ENCODE assay signal across 1 cellular context in the genomic region with DNA sequence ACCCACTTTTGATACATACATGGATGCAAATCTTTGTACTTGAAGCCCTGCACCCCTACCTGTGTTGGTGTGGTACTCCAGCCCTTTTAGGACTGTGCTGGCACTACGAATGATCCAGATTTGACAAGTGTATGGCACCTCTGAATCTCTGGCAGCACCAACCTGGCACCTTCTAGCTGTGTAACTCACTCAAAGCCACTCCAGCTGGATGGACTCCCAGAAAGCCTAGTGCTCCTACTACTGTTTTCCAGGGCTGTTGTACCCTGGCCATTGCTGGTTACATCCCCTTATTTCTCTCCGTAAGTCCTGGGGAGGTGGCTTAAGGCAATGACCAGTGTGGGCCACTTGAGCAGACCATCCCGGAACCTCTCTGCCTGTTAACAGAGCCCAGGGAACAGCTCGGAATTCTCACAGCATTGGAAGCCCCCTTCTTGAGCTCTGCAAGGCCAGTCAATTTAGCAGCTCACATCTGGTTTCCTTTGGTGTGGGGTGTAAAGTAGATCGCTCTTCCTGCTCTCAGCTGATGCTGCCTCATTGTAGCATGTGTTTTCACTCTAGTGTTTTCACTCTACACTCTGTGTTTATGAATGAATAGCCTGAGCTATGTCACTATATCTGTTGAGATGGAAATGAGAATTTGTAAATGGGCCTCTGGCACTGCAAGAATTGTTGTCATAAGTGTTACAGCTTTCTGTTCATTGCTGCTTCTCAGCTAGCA.
A peak's percentile ranks its signal among the peaks of the same experiment; 100 is the strongest.
TF ChIP-seq lines count a peak whose summit lies in the region.

No MANE protein-coding gene starts in this region.

TF ChIP-seq in H1, 55 proteins besides CTCF, POLR2A, EP300 and RAD21:
- TF ChIP-seq POLR2AphosphoS5 (IDR thresholded peaks at IDR 0.05; ENCODE audit: low read depth, low read length): peak; percentile 22; the same call in 1 of the 2 replicates
- TF ChIP-seq TBP (IDR thresholded peaks at IDR 0.05; ENCODE audit: low read depth, low read length): no peak
- TF ChIP-seq RNF2 (IDR thresholded peaks at IDR 0.05; ENCODE audit: borderline replicate concordance, low read depth, low read length, missing control alignments, poor library complexity, severe bottlenecking): no peak
